Comparison of ENCODE assay signal across 1 cellular context in the genomic region with DNA sequence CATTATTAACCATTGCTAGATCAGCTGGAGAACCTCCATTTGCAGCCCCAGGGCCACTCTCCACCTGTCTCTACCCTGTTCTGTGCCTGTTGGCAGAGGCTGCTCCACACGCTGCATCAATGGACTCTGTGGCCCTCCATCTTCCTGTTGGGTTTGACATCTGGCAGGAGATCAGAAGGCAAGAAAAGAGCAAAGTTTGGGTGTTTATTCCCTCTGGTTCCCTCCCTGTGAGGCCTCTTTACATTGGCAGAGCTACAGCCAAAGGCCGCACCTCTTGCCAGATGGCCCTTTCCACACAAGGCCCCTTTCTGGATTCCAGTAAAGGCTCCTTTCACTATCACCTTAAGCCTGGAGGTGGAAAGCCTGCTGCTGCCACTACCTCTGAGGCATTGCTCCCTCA.
TF ChIP-seq lines count a peak whose summit lies in the region.

No MANE protein-coding gene starts in this region.

TF ChIP-seq in GM23338, 12 proteins besides CTCF, POLR2A, EP300 and RAD21 (continued from another document):
- TF ChIP-seq, protein P1, sequence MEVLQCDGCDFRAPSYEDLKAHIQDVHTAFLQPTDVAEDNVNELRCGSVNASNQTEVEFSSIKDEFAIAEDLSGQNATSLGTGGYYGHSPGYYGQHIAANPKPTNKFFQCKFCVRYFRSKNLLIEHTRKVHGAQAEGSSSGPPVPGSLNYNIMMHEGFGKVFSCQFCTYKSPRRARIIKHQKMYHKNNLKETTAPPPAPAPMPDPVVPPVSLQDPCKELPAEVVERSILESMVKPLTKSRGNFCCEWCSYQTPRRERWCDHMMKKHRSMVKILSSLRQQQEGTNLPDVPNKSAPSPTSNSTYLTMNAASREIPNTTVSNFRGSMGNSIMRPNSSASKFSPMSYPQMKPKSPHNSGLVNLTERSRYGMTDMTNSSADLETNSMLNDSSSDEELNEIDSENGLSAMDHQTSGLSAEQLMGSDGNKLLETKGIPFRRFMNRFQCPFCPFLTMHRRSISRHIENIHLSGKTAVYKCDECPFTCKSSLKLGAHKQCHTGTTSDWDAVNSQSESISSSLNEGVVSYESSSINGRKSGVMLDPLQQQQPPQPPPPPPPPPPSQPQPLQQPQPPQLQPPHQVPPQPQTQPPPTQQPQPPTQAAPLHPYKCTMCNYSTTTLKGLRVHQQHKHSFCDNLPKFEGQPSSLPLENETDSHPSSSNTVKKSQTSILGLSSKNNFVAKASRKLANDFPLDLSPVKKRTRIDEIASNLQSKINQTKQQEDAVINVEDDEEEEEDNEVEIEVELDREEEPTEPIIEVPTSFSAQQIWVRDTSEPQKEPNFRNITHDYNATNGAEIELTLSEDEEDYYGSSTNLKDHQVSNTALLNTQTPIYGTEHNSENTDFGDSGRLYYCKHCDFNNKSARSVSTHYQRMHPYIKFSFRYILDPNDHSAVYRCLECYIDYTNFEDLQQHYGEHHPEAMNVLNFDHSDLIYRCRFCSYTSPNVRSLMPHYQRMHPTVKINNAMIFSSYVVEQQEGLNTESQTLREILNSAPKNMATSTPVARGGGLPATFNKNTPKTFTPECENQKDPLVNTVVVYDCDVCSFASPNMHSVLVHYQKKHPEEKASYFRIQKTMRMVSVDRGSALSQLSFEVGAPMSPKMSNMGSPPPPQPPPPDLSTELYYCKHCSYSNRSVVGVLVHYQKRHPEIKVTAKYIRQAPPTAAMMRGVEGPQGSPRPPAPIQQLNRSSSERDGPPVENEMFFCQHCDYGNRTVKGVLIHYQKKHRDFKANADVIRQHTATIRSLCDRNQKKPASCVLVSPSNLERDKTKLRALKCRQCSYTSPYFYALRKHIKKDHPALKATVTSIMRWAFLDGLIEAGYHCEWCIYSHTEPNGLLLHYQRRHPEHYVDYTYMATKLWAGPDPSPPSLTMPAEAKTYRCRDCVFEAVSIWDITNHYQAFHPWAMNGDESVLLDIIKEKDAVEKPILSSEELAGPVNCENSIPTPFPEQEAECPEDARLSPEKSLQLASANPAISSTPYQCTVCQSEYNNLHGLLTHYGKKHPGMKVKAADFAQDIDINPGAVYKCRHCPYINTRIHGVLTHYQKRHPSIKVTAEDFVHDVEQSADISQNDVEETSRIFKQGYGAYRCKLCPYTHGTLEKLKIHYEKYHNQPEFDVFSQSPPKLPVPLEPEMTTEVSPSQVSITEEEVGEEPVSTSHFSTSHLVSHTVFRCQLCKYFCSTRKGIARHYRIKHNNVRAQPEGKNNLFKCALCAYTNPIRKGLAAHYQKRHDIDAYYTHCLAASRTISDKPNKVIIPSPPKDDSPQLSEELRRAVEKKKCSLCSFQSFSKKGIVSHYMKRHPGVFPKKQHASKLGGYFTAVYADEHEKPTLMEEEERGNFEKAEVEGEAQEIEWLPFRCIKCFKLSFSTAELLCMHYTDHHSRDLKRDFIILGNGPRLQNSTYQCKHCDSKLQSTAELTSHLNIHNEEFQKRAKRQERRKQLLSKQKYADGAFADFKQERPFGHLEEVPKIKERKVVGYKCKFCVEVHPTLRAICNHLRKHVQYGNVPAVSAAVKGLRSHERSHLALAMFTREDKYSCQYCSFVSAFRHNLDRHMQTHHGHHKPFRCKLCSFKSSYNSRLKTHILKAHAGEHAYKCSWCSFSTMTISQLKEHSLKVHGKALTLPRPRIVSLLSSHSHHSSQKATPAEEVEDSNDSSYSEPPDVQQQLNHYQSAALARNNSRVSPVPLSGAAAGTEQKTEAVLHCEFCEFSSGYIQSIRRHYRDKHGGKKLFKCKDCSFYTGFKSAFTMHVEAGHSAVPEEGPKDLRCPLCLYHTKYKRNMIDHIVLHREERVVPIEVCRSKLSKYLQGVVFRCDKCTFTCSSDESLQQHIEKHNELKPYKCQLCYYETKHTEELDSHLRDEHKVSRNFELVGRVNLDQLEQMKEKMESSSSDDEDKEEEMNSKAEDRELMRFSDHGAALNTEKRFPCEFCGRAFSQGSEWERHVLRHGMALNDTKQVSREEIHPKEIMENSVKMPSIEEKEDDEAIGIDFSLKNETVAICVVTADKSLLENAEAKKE (CRISPR knock-in tag; IDR thresholded peaks at IDR 0.05) = no peak
- TF ChIP-seq STAT1 (IDR thresholded peaks at IDR 0.05; ENCODE audit: unreplicated experiment) = no peak
TF ChIP-seq in GM23338: peak in this region for 0.
